8 cellular contexts compared by ENCODE assay signal in the genomic region with DNA sequence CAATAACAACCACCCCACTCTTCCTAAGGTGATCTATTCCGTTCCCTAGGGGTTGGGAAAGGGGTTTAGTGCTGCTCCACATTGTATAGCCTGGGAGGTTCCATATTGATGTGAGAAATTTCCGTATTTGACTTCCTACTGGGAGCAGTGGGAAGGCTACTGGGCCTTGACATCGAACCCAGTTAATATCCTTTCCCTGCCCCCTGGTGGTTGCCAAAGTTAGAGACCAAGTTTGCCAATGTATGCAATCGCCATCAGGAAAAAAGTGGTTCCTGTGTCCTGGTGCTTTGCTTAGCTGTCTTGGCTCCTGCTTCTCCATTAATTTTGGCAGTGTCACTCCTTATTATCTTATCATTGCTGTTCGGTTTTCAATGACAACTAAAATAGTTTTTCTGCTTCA.
DNase-seq lines count a peak whose midpoint lies in the region; ATAC-seq and TF ChIP-seq lines count a peak whose summit lies in the region.

No MANE protein-coding gene starts in this region.

- DNase-seq in COR-L47 (lab: John Stamatoyannopoulos, UW) (peak; percentile 12), HFFc6 (peak; percentile 17), SK-MEL-5 (ENCODE audit: low read depth, low spot score) (peak; percentile 90), iPS-NIHi11 (ENCODE audit: low spot score) (peak; percentile 53), spleen (no peak), NCI-H2196 (lab: John Stamatoyannopoulos, UW; ENCODE audit: unreplicated experiment) (no peak)
- no peak for DNase-seq in activated naive CD4-positive, alpha-beta T cell (lab: John Stamatoyannopoulos, UW)

- WGBS in spleen, 5 donors: 32 to 55% (median 43%) methylated on average over 5 of the region's 5 CpGs

- ATAC-seq in HG02973 (IDR thresholded peaks at IDR 0.05; ENCODE audit: unreplicated experiment): no peak

- peaks cover 0 to 3% (median 0%) of the 10 kb centered on the region in 8 donors for H3K9me3 ChIP-seq in spleen

- intact Hi-C loops in spleen (cut with DNase I; ENCODE audit: low total_unique reads): no loop called here

- TF ChIP-seq POLR2A in spleen (IDR thresholded peaks at IDR 0.05): no peak

- no peak overlapping the region for H3K4me3 ChIP-seq in spleen

- in situ Hi-C loops in SK-MEL-5 (cut with HindIII; ENCODE audit: low pct_unique_long_range_greater_than_20kb, low sequenced_read_pairs): no loop called here

- H3K4me3 Mint-ChIP-seq in HFFc6: no peak overlapping the region

- H3K4me1 ChIP-seq in spleen: no peaks in the 10 kb centered on the region

- no peak overlapping the region for H3K27ac ChIP-seq in spleen

- no peaks in the 10 kb centered on the region for H3K27me3 ChIP-seq in spleen (replicated peaks in 1 of 7)

- H3K36me3 ChIP-seq in spleen: no peaks in the 10 kb centered on the region

- no peaks in the 10 kb centered on the region for H3K36me3 Mint-ChIP-seq in HFFc6 (ENCODE audit: low read depth)

- TF ChIP-seq CTCF in HFFc6 (IDR thresholded peaks at IDR 0.05) (peak; percentile 83), spleen (IDR thresholded peaks at IDR 0.05 in 8 of 11, conservative IDR thresholded peaks at IDR 0.05 in 3 of 11) (peak in 5 of 11 experiments; percentile 18 to 44 (median 31))

- H3K27ac Mint-ChIP-seq in HFFc6: no peak overlapping the region

- peaks cover 5% of the 10 kb centered on the region; the same call in 1 of the 2 replicates for H3K4me1 Mint-ChIP-seq in HFFc6 (ENCODE audit: low read depth)

- H3K9me3 Mint-ChIP-seq in HFFc6: no peaks in the 10 kb centered on the region

- H3K27me3 Mint-ChIP-seq in HFFc6 (ENCODE audit: insufficient read depth): no peaks in the 10 kb centered on the region

Comparison
In these comparisons a context has a peak if more than half of its experiments do, and no peak if none do; other contexts are left out.
1. DNase-seq: peak in COR-L47 (single experiment), HFFc6 (single experiment), SK-MEL-5 (single experiment) and iPS-NIHi11 (single experiment); none in spleen (single experiment), NCI-H2196 (single experiment) and activated naive CD4-positive, alpha-beta T cell (0 of 4).